In genomic region chr2:204177977-204178522, GRCh38 we compare ENCODE assay signal across 8 cellular contexts.
A peak's percentile ranks its signal among the peaks of the same experiment; 100 is the strongest.
DNase-seq lines count a peak whose midpoint lies in the region; ATAC-seq and TF ChIP-seq lines count a peak whose summit lies in the region.

No MANE protein-coding gene starts in this region.

- no peaks in the 10 kb centered on the region for H3K36me3 Mint-ChIP-seq in CD4-positive, CD25-positive, alpha-beta regulatory T cell
- no peaks in the 10 kb centered on the region for H3K36me3 Mint-ChIP-seq in activated CD4-positive, alpha-beta T cell treated with anti-CD3 and anti-CD28 coated beads, Interleukin-2, amount 10 ng/mL, durations not matched to agents 7 days and 5 days (ENCODE audit: low read depth)
- no peaks in the 10 kb centered on the region for H3K36me3 Mint-ChIP-seq in nephron (ENCODE audit: low read depth)

- H3K9me3 Mint-ChIP-seq in CD4-positive, CD25-positive, alpha-beta regulatory T cell, result no peaks in the 10 kb centered on the region
- no peaks in the 10 kb centered on the region for H3K9me3 Mint-ChIP-seq in activated CD4-positive, alpha-beta T cell treated with anti-CD3 and anti-CD28 coated beads, Interleukin-2, amount 10 ng/mL, durations not matched to agents 7 days and 5 days
- H3K9me3 Mint-ChIP-seq in nephron, result no peaks in the 10 kb centered on the region

- peak; percentile 61 to 74 for ATAC-seq in CD4-positive, CD25-positive, alpha-beta regulatory T cell (ENCODE audit: low read depth in 2 of 2)
- ATAC-seq in GM19455 (IDR thresholded peaks at IDR 0.05; ENCODE audit: unreplicated experiment), result peak; percentile 85
- no peak for ATAC-seq in HG03108 (IDR thresholded peaks at IDR 0.05; ENCODE audit: unreplicated experiment)

- peaks cover 4% of the 10 kb centered on the region for H3K4me1 ChIP-seq in CD4-positive, CD25-positive, alpha-beta regulatory T cell (ENCODE audit: control insufficient read depth, insufficient read depth, low read length, poor library complexity, severe bottlenecking)
- no peaks in the 10 kb centered on the region for H3K4me1 ChIP-seq in effector memory CD4-positive, alpha-beta T cell (ENCODE audit: control insufficient read depth, insufficient read depth, low read length, poor library complexity, severe bottlenecking)
- H3K4me1 ChIP-seq in thyroid gland, result no peaks in the 10 kb centered on the region

- no peak overlapping the region for H3K4me3 Mint-ChIP-seq in CD4-positive, CD25-positive, alpha-beta regulatory T cell
- no peak overlapping the region for H3K4me3 Mint-ChIP-seq in activated CD4-positive, alpha-beta T cell treated with anti-CD3 and anti-CD28 coated beads, Interleukin-2, amount 10 ng/mL, durations not matched to agents 7 days and 5 days
- H3K4me3 Mint-ChIP-seq in nephron, result no peak overlapping the region

- peak; percentile 47 to 72 (median 65) for DNase-seq in CD4-positive, CD25-positive, alpha-beta regulatory T cell
- peak; percentile 38 for DNase-seq in KBM-7
- DNase-seq in activated CD4-positive, alpha-beta T cell treated with anti-CD3 and anti-CD28 coated beads, Interleukin-2, amount 10 ng/mL, durations not matched to agents 7 days and 5 days, result peak; percentile 77
- DNase-seq in effector memory CD4-positive, alpha-beta T cell, result peak; percentile 26 to 55 (median 33)
- peak; percentile 30 to 39 for DNase-seq in thyroid gland

- H3K4me3 ChIP-seq in CD4-positive, CD25-positive, alpha-beta regulatory T cell (ENCODE audit: low read depth, low read length), result no peak overlapping the region
- no peak overlapping the region for H3K4me3 ChIP-seq in effector memory CD4-positive, alpha-beta T cell (ENCODE audit: insufficient read depth, low read depth, low read length, poor library complexity, severe bottlenecking)
- H3K4me3 ChIP-seq in thyroid gland (replicated peaks in 1 of 3), result no peak overlapping the region

- H3K27me3 Mint-ChIP-seq in CD4-positive, CD25-positive, alpha-beta regulatory T cell, result peaks cover 64% of the 10 kb centered on the region
- H3K27me3 Mint-ChIP-seq in activated CD4-positive, alpha-beta T cell treated with anti-CD3 and anti-CD28 coated beads, Interleukin-2, amount 10 ng/mL, durations not matched to agents 7 days and 5 days, result peaks cover 26% of the 10 kb centered on the region
- peaks cover 3% of the 10 kb centered on the region for H3K27me3 Mint-ChIP-seq in nephron (ENCODE audit: low read depth)

- in situ Hi-C loops in KBM-7 (cut with MboI; ENCODE audit: low pct_unique_long_range_greater_than_20kb, low sequenced_read_pairs), result no loop called here

- H3K9me3 ChIP-seq in CD4-positive, CD25-positive, alpha-beta regulatory T cell (ENCODE audit: control insufficient read depth in 2 of 2, low read length in 2 of 2), result no peaks in the 10 kb centered on the region
- H3K9me3 ChIP-seq in effector memory CD4-positive, alpha-beta T cell (ENCODE audit: control insufficient read depth, low read length), result no peaks in the 10 kb centered on the region
- no peaks in the 10 kb centered on the region for H3K9me3 ChIP-seq in thyroid gland

- POLR2A ChIA-PET in activated CD4-positive, alpha-beta T cell treated with anti-CD3 and anti-CD28 coated beads, Interleukin-2, amount 10 ng/mL, durations not matched to agents 7 days and 5 days (lab: Charles Lee), result no interaction called here

- H3K27me3 ChIP-seq in CD4-positive, CD25-positive, alpha-beta regulatory T cell (ENCODE audit: control insufficient read depth, insufficient read depth, low read length), result peaks cover 20% of the 10 kb centered on the region
- no peaks in the 10 kb centered on the region for H3K27me3 ChIP-seq in effector memory CD4-positive, alpha-beta T cell (replicated peaks; ENCODE audit: control insufficient read depth, insufficient read depth, low read length, poor library complexity, severe bottlenecking)
- no peaks in the 10 kb centered on the region for H3K27me3 ChIP-seq in thyroid gland

- no peaks in the 10 kb centered on the region for H3K36me3 ChIP-seq in CD4-positive, CD25-positive, alpha-beta regulatory T cell (ENCODE audit: control insufficient read depth, insufficient read depth, low read length)
- no peaks in the 10 kb centered on the region for H3K36me3 ChIP-seq in effector memory CD4-positive, alpha-beta T cell (ENCODE audit: control insufficient read depth, insufficient read depth, low read length)
- no peaks in the 10 kb centered on the region for H3K36me3 ChIP-seq in thyroid gland

- 50 to 53% methylated on average over 3 of the region's 3 CpGs for WGBS in thyroid gland, 2 donors

- no peak for TF ChIP-seq POLR2A in thyroid gland (IDR thresholded peaks at IDR 0.05)

- H3K27ac Mint-ChIP-seq in CD4-positive, CD25-positive, alpha-beta regulatory T cell, result no peak overlapping the region
- H3K27ac Mint-ChIP-seq in activated CD4-positive, alpha-beta T cell treated with anti-CD3 and anti-CD28 coated beads, Interleukin-2, amount 10 ng/mL, durations not matched to agents 7 days and 5 days, result no peak overlapping the region
- H3K27ac Mint-ChIP-seq in nephron, result no peak overlapping the region

- peak; percentile 15 to 46 (median 20) for TF ChIP-seq CTCF in nephron (IDR thresholded peaks at IDR 0.05; ENCODE audit: unreplicated experiment in 3 of 3)
- TF ChIP-seq CTCF in thyroid gland (IDR thresholded peaks at IDR 0.05), result peak; percentile 11 to 60 (median 20)

- intact Hi-C loops in thyroid gland (cut with DNase I), result no loop called here

- CTCF ChIA-PET in activated CD4-positive, alpha-beta T cell treated with anti-CD3 and anti-CD28 coated beads, Interleukin-2, amount 10 ng/mL, durations not matched to agents 7 days and 5 days (lab: Charles Lee), result interaction anchor here (0.7 to 2.3 kb wide), 20 partner anchors 10 to 825 kb away, joined by 3 to 13 read pairs (median 4); no protein-coding TSS in a partner anchor

- H3K4me1 Mint-ChIP-seq in CD4-positive, CD25-positive, alpha-beta regulatory T cell, result no peaks in the 10 kb centered on the region
- peaks cover 3% of the 10 kb centered on the region for H3K4me1 Mint-ChIP-seq in activated CD4-positive, alpha-beta T cell treated with anti-CD3 and anti-CD28 coated beads, Interleukin-2, amount 10 ng/mL, durations not matched to agents 7 days and 5 days
- peaks cover 5% of the 10 kb centered on the region for H3K4me1 Mint-ChIP-seq in nephron

- no peak overlapping the region for H3K27ac ChIP-seq in CD4-positive, CD25-positive, alpha-beta regulatory T cell (ENCODE audit: insufficient read depth, low read length, poor library complexity, severe bottlenecking)
- no peak overlapping the region for H3K27ac ChIP-seq in effector memory CD4-positive, alpha-beta T cell (ENCODE audit: insufficient read depth, low read length, poor library complexity, severe bottlenecking)
- H3K27ac ChIP-seq in thyroid gland, result no peak overlapping the region
